ENCODE assay signal across 20 cellular contexts in genomic region chr15:58611731-58612676, GRCh38.
DNase-seq lines count a peak whose midpoint lies in the region; ATAC-seq and TF ChIP-seq lines count a peak whose summit lies in the region.
"Had no signal": no experiment of that assay in that cellular context is flagged by ENCODE, and none has a peak within 500 bp of the region (broad histone marks: within the 10 kb centered on the region; RNA-seq: fewer than 3 reads in every experiment).

No MANE protein-coding gene starts in this region.

- DNase-seq in GM23338 (ENCODE audit: low spot score) = no peak
- no peak for DNase-seq in T-helper 17 cell
- DNase-seq in hepatocyte (ENCODE audit: low spot score) = peak; percentile 25
- DNase-seq in stomach = peak; percentile 54
- DNase-seq in endothelial cell (ENCODE audit: low spot score) = no peak
- no peak for DNase-seq in chondrocyte (ENCODE audit: low spot score)
- DNase-seq: activated CD4-positive, alpha-beta T cell treated with anti-CD3 and anti-CD28 coated beads for 36 hours; activated gamma-delta T cell; amniotic stem cell; caudate nucleus; Kasumi-1; NCI-H1105; NCI-H69; right cardiac atrium; SK-N-SH; stimulated activated naive CD4-positive, alpha-beta T cell treated with Interleukin-2 at 50 U/mL for 16 hours; T-helper 9 cell had no signal

- H3K27me3 ChIP-seq in GM23338 (ENCODE audit: insufficient read depth) (no peaks in the 10 kb centered on the region), hepatocyte (no peaks in the 10 kb centered on the region), stomach (no peaks in the 10 kb centered on the region)

- no peak for TF ChIP-seq EP300 in stomach (IDR thresholded peaks at IDR 0.05)

- no peak overlapping the region for H2AFZ ChIP-seq in GM23338
- no peak overlapping the region for H2AFZ ChIP-seq in hepatocyte

- H3K27ac ChIP-seq in GM23338 (ENCODE audit: low read depth) (no peak overlapping the region), hepatocyte (peak overlapping the region; percentile 60), stomach (peak overlapping the region in 4 of 5 donors; percentile 39 to 56 (median 50))

- H4K20me1 ChIP-seq in GM23338 (replicated peaks; ENCODE audit: insufficient read depth) (no peaks in the 10 kb centered on the region), hepatocyte (ENCODE audit: insufficient read depth, poor library complexity, severe bottlenecking) (no peaks in the 10 kb centered on the region)

- H3K4me1 Mint-ChIP-seq in GM23338 = no peaks in the 10 kb centered on the region; the same call in 1 of the 3 replicates
- peaks cover 25% of the 10 kb centered on the region for H3K4me1 Mint-ChIP-seq in T-helper 17 cell
- no peaks in the 10 kb centered on the region for H3K4me1 Mint-ChIP-seq in endothelial cell (ENCODE audit: unreplicated experiment)
- H3K4me1 Mint-ChIP-seq in chondrocyte (ENCODE audit: low read depth) = peaks cover 6% of the 10 kb centered on the region

- peaks cover 13% of the 10 kb centered on the region; the same call in 2 of the 3 replicates for H3K9me3 Mint-ChIP-seq in GM23338
- H3K9me3 Mint-ChIP-seq in endothelial cell (ENCODE audit: unreplicated experiment) = no peaks in the 10 kb centered on the region
- peaks cover 19% of the 10 kb centered on the region for H3K9me3 Mint-ChIP-seq in chondrocyte (ENCODE audit: low read depth)

- 78% methylated on average over 6 of the region's 6 CpGs for WGBS in hepatocyte (ENCODE audit: low lambda C conversion rate, missing lambda C conversion rate)
- WGBS in stomach, 5 donors = 58 to 70% (median 68%) methylated on average over 6 of the region's 6 CpGs

- no peaks in the 10 kb centered on the region for H3K4me1 ChIP-seq in GM23338 (ENCODE audit: insufficient read depth)
- peaks cover 6% of the 10 kb centered on the region for H3K4me1 ChIP-seq in hepatocyte (ENCODE audit: insufficient read depth)
- H3K4me1 ChIP-seq in stomach = peaks cover 0 to 14% (median 10%) of the 10 kb centered on the region in 4 donors

- H3K9me2 ChIP-seq in GM23338 (ENCODE audit: insufficient read depth) (no peaks in the 10 kb centered on the region), hepatocyte (replicated peaks; ENCODE audit: insufficient read depth) (no peaks in the 10 kb centered on the region)
- H3K9me2 ChIP-seq: SK-N-SH had no signal

- H3K36me3 Mint-ChIP-seq in GM23338 (ENCODE audit: low read depth) (peaks cover 36% of the 10 kb centered on the region), T-helper 17 cell (ENCODE audit: low read depth) (peaks cover 13% of the 10 kb centered on the region), endothelial cell (ENCODE audit: low read depth, unreplicated experiment) (peaks cover 36% of the 10 kb centered on the region), chondrocyte (ENCODE audit: low read depth) (peaks cover 33% of the 10 kb centered on the region)

- H3K4me3 Mint-ChIP-seq in GM23338 (no peak overlapping the region), T-helper 17 cell (no peak overlapping the region), endothelial cell (ENCODE audit: unreplicated experiment) (no peak overlapping the region), chondrocyte (ENCODE audit: unreplicated experiment) (no peak overlapping the region)
- H3K4me3 Mint-ChIP-seq: activated CD4-positive, alpha-beta T cell treated with anti-CD3 and anti-CD28 coated beads for 36 hours had no signal

- peaks cover 2% of the 10 kb centered on the region; the same call in 1 of the 2 replicates for H3K36me3 ChIP-seq in GM23338 (ENCODE audit: insufficient read depth)
- H3K36me3 ChIP-seq in hepatocyte (replicated peaks; ENCODE audit: insufficient read depth, low read depth) = no peaks in the 10 kb centered on the region
- H3K36me3 ChIP-seq in stomach = peaks cover 0 to 49% (median 43%) of the 10 kb centered on the region in 4 donors

- ATAC-seq in GM23338 (peak; percentile 60), T-helper 17 cell (no peak), HG02973 (IDR thresholded peaks at IDR 0.05; ENCODE audit: unreplicated experiment) (no peak), GM21526 (IDR thresholded peaks at IDR 0.05; ENCODE audit: low FRiP score, unreplicated experiment) (no peak)
- ATAC-seq: activated CD4-positive, alpha-beta T cell treated with anti-CD3 and anti-CD28 coated beads for 36 hours; Panc1 had no signal

- H3K4me2 ChIP-seq in GM23338 (no peak overlapping the region), hepatocyte (peak overlapping the region; percentile 40)
- H3K4me2 ChIP-seq: SK-N-SH had no signal

- H3K79me2 ChIP-seq in GM23338 (replicated peaks; ENCODE audit: insufficient read depth) (peaks cover 15% of the 10 kb centered on the region), hepatocyte (peaks cover 35% of the 10 kb centered on the region)

- H3K9me3 ChIP-seq in T-helper 17 cell (ENCODE audit: control insufficient read depth, low read length, poor library complexity, severe bottlenecking) (no peaks in the 10 kb centered on the region), hepatocyte (ENCODE audit: low read depth) (no peaks in the 10 kb centered on the region), stomach (peaks cover 3 to 23% (median 11%) of the 10 kb centered on the region in 4 donors)

- TF ChIP-seq POLR2A in stomach (IDR thresholded peaks at IDR 0.05) = no peak

- intact Hi-C loops in stomach (cut with DNase I; ENCODE audit: low total_unique reads) = no loop called here

- H3K27me3 Mint-ChIP-seq in GM23338 (ENCODE audit: insufficient read depth, low read depth, poor library complexity) (no peaks in the 10 kb centered on the region), T-helper 17 cell (no peaks in the 10 kb centered on the region), endothelial cell (ENCODE audit: unreplicated experiment) (no peaks in the 10 kb centered on the region), chondrocyte (ENCODE audit: low read depth) (no peaks in the 10 kb centered on the region)
- H3K27me3 Mint-ChIP-seq: activated CD4-positive, alpha-beta T cell treated with anti-CD3 and anti-CD28 coated beads for 36 hours had no signal

- H3F3A ChIP-seq in GM23338 (replicated peaks; ENCODE audit: low read depth) = no peaks in the 10 kb centered on the region

- 0 out of 4 replicates have a peak, but pooled peaks of 1 of the 2 experiments have one; percentile 21 for TF ChIP-seq CTCF in GM23338 (conservative IDR thresholded peaks at IDR 0.05; ENCODE audit: low read depth in 2 of 2)
- no peak for TF ChIP-seq CTCF in hepatocyte (IDR thresholded peaks at IDR 0.05; ENCODE audit: poor library complexity)
- no peak for TF ChIP-seq CTCF in stomach (IDR thresholded peaks at IDR 0.05)
- TF ChIP-seq CTCF in endothelial cell (IDR thresholded peaks at IDR 0.05; ENCODE audit: unreplicated experiment) = no peak
- TF ChIP-seq CTCF in chondrocyte (IDR thresholded peaks at IDR 0.05) = no peak

- no peak overlapping the region for H3K27ac Mint-ChIP-seq in GM23338
- peak overlapping the region; percentile 65 for H3K27ac Mint-ChIP-seq in T-helper 17 cell
- no peak overlapping the region for H3K27ac Mint-ChIP-seq in endothelial cell (ENCODE audit: unreplicated experiment)
- H3K27ac Mint-ChIP-seq in chondrocyte (ENCODE audit: unreplicated experiment) = no peak overlapping the region
- H3K27ac Mint-ChIP-seq: activated CD4-positive, alpha-beta T cell treated with anti-CD3 and anti-CD28 coated beads for 36 hours had no signal

- H3K4me3 ChIP-seq in GM23338 (no peak overlapping the region), hepatocyte (no peak overlapping the region), stomach (no peak overlapping the region)

Comparison
In these comparisons a context has a peak if more than half of its experiments do, and no peak if none do; other contexts are left out.
1. DNase-seq: peak in hepatocyte (single experiment) and stomach (single experiment); none in GM23338 (single experiment), T-helper 17 cell (0 of 3), endothelial cell (single experiment) and chondrocyte (single experiment).